In genomic region chr1:226311376-226311775, GRCh38 we compare ENCODE assay signal across 1 cellular context.
TF ChIP-seq lines count a peak whose summit lies in the region.

No MANE protein-coding gene starts in this region.

TF ChIP-seq in K562, 482 proteins besides CTCF, POLR2A, EP300 and RAD21:
- peak; percentile 93 for TF ChIP-seq ZNF12 (CRISPR knock-in tag; IDR thresholded peaks at IDR 0.05)
- TF ChIP-seq BDP1 (IDR thresholded peaks at IDR 0.05; ENCODE audit: insufficient read depth, insufficient read length), result no peak
- no peak for TF ChIP-seq ZNF23 (CRISPR knock-in tag; IDR thresholded peaks at IDR 0.05)
